Comparison of ENCODE assay signal across 20 cellular contexts in the genomic region with DNA sequence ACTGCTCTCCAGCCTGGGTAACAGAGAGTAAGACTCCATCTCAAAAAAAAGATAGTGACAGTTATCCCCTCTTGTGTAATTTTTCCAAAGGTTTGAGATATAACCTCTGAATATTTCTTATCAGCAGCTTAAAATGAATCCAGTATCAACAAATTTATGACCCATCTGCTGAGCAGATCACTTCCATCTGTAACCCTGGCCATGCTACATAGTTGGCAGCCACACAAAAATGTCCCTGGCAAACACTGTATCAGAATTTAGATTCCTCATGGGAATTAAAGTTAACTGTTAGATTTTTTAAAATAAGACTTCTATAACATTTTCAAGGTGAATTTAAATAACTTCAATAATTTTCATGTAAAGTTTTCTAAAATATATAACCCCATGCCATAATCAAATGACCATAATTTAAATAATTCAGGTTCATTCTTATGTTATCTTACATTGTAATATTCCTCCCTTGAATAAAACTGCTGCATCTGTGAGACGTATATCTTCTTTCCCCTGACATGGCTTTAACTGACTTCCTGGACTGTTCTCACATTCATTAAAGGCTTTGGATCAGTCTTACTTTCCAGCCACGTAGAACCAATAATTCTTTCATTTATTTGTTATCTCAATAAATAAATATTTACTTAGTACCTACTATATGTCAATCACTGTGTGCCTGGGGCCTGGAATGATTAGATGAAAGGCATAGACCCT. TPM values are rescaled to one million over a fixed set of nuclear protein-coding genes. Genes with fewer than 3 reads are reported as not detected.
A peak's percentile ranks its signal among the peaks of the same experiment; 100 is the strongest.
DNase-seq lines count a peak whose midpoint lies in the region; TF ChIP-seq lines count a peak whose summit lies in the region.
"Had no signal": no experiment of that assay in that cellular context is flagged by ENCODE, and none has a peak within 500 bp of the region (broad histone marks: within the 10 kb centered on the region; RNA-seq: fewer than 3 reads in every experiment).

No MANE protein-coding gene starts in this region.

- DNase-seq in G401 (ENCODE audit: low spot score) (peak; percentile 79), MG63 (peak; percentile 51), cardiac fibroblast (ENCODE audit: low read depth in 2 of 2) (peak; percentile 34 to 57), myocyte (ENCODE audit: low read depth) (peak; percentile 44), cortex of kidney (lab: John Stamatoyannopoulos, UW) (no peak), pons (ENCODE audit: low spot score) (no peak), NCI-H1694 treated with DMSO at 0.1 percent for 48 hours (lab: John Stamatoyannopoulos, UW) (no peak), stomach (no peak)
- DNase-seq: activated T-cell treated with anti-CD3 and anti-CD28 coated beads for 4 hours; DMS79; kidney glomerular epithelial cell; NCI-H2081; NCI-H748 treated with DMSO at 0.1 percent for 48 hours; stimulated activated naive B cell treated with anti-CD40 and anti-IgM and Interleukin-4, amounts not matched to agents 10 μg/mL and 1 μg/mL and 100 μg/mL, for 72 hours; transverse colon had no signal

- peaks cover 7 to 9% (median 8%) of the 10 kb centered on the region in 4 donors for H3K4me1 ChIP-seq in stomach

- H3K9me3 ChIP-seq in MG63, result no peaks in the 10 kb centered on the region; the same call in 1 of the 2 replicates
- H3K9me3 ChIP-seq in stomach, result no peaks in the 10 kb centered on the region
- H3K9me3 ChIP-seq: BLaER1 treated with 17β-estradiol and CSF1 and Interleukin-3, amounts not matched to agents 10 nM and 100 nM; esophagus muscularis mucosa; transverse colon had no signal

- H3K27me3 ChIP-seq in MG63, result 0 out of 2 replicates have a peak, but pooled peaks cover 2% of the 10 kb centered on the region
- no peaks in the 10 kb centered on the region for H3K27me3 ChIP-seq in stomach
- H3K27me3 ChIP-seq: BLaER1 treated with 17β-estradiol and CSF1 and Interleukin-3, amounts not matched to agents 10 nM and 100 nM; transverse colon had no signal

- H3K36me3 ChIP-seq in MG63 (no peaks in the 10 kb centered on the region), stomach (no peaks in the 10 kb centered on the region)
- H3K36me3 ChIP-seq: BLaER1 treated with 17β-estradiol and CSF1 and Interleukin-3, amounts not matched to agents 10 nM and 100 nM; esophagus muscularis mucosa; transverse colon had no signal

- TF ChIP-seq POLR2A in stomach (IDR thresholded peaks at IDR 0.05), result no peak

- WGBS in stomach, 5 donors, result 19 to 39% (median 31%) methylated on average over 2 of the region's 2 CpGs

- no peak overlapping the region for H3K27ac ChIP-seq in stomach
- H3K27ac ChIP-seq: BLaER1 treated with 17β-estradiol and CSF1 and Interleukin-3, amounts not matched to agents 10 nM and 100 nM; esophagus muscularis mucosa; SK-N-MC; transverse colon had no signal

- in situ Hi-C loops in G401 (cut with HindIII; ENCODE audit: low sequenced_read_pairs), result no loop called here

- no peak for TF ChIP-seq EP300 in stomach (IDR thresholded peaks at IDR 0.05)

- intact Hi-C loops in stomach (cut with DNase I; ENCODE audit: low total_unique reads), result no loop called here

- TF ChIP-seq CTCF in cardiac fibroblast (IDR thresholded peaks at IDR 0.05; ENCODE audit: low read depth, low read length) (no peak), stomach (IDR thresholded peaks at IDR 0.05) (no peak)

- H3K4me3 ChIP-seq in MG63 (no peak overlapping the region), cardiac fibroblast (replicated peaks in 1 of 2; ENCODE audit: low read depth in 2 of 2, low read length in 2 of 2) (no peak overlapping the region), stomach (no peak overlapping the region)
- H3K4me3 ChIP-seq: BLaER1 treated with 17β-estradiol and CSF1 and Interleukin-3, amounts not matched to agents 10 nM and 100 nM; esophagus muscularis mucosa; SK-N-MC; transverse colon had no signal

RNA-seq across cellular contexts. Expression of a gene that starts 5.3 kb away (rescaled TPM):
- total RNA-seq in G401 (2014; rRNA removed; shearing (Covaris generic)), result 10.3 and 18.9 TPM in 2 replicates
- 20.9 and 31.5 TPM in 2 replicates for total RNA-seq in MG63 (2014; rRNA removed; shearing (Covaris generic); ENCODE audit: low replicate concordance)
- total RNA-seq in myocyte (16.1 and 21.1 TPM in 2 replicates), stomach (10 to 100 TPM; 26.3 to 82.3 (median 49.8) TPM)
- 18.3 TPM for polyA plus RNA-seq in myocyte (2012)
- polyA plus RNA-seq in stomach, result 10 to 100 TPM; 17.1 to 25.4 (median 24.1) TPM

RNA-seq across cellular contexts. Expression of a gene that starts 25.9 kb away (rescaled TPM):
- not detected in 2 replicates for total RNA-seq in G401 (2014; rRNA removed; shearing (Covaris generic))
- 12.3 and 20.2 TPM in 2 replicates for total RNA-seq in MG63 (2014; rRNA removed; shearing (Covaris generic); ENCODE audit: low replicate concordance)
- total RNA-seq in myocyte (0.19 TPM in 1 of 2 replicates, not detected in the other), stomach (1 to 10 TPM in 3 of 5 donors, not detected in 2; 1.7 to 7.3 (median 2.2) TPM)
- 0.09 TPM for polyA plus RNA-seq in myocyte (2012)
- polyA plus RNA-seq in stomach, result 1 to 10 TPM; 2.9 to 3.4 (median 3.1) TPM

RNA-seq across cellular contexts. Expression of a gene that starts 25.9 kb away (rescaled TPM):
- total RNA-seq in G401 (2014; rRNA removed; shearing (Covaris generic)), result not detected in 2 replicates
- total RNA-seq in MG63 (2014; rRNA removed; shearing (Covaris generic); ENCODE audit: low replicate concordance), result 0.07 and 0.81 TPM in 2 replicates
- total RNA-seq in myocyte, result not detected in 2 replicates
- not detected for polyA plus RNA-seq in myocyte (2012)
- total RNA-seq in stomach, result not detected
- polyA plus RNA-seq in stomach, result not detected
- total RNA-seq: esophagus muscularis mucosa, neural crest cell, renal cortical epithelial cell, transverse colon had no signal

RNA-seq across cellular contexts. Expression of a gene that starts 59.7 kb away (rescaled TPM):
- 21.6 and 37.2 TPM in 2 replicates for total RNA-seq in G401 (2014; rRNA removed; shearing (Covaris generic))
- total RNA-seq in MG63 (2014; rRNA removed; shearing (Covaris generic); ENCODE audit: low replicate concordance), result 20.9 and 30.1 TPM in 2 replicates
- 40.0 and 65.7 TPM in 2 replicates for total RNA-seq in myocyte
- 11.8 TPM for polyA plus RNA-seq in myocyte (2012)
- 100 to 1,000 TPM in 2 of 5 donors, 10 to 100 TPM in 3; 11.7 to 170 (median 39.0) TPM for total RNA-seq in stomach
- 10 to 100 TPM; 24.9 to 32.5 (median 29.0) TPM for polyA plus RNA-seq in stomach

Comparison
In these comparisons a context has a peak if more than half of its experiments do, and no peak if none do; other contexts are left out.
1. DNase-seq: peak in G401 (single experiment), MG63 (single experiment), cardiac fibroblast (2 of 2) and myocyte (single experiment); none in cortex of kidney (single experiment), pons (single experiment), NCI-H1694 treated with DMSO at 0.1 percent for 48 hours (single experiment) and stomach (single experiment).